ENCODE assay signal across 17 cellular contexts in genomic region chr15:40900256-40901052, GRCh38. TPM values are rescaled to one million over a fixed set of nuclear protein-coding genes. Genes with fewer than 3 reads are reported as not detected.
DNase-seq lines count a peak whose midpoint lies in the region; ATAC-seq and TF ChIP-seq lines count a peak whose summit lies in the region.
"Had no signal": no experiment of that assay in that cellular context is flagged by ENCODE, and none has a peak within 500 bp of the region (broad histone marks: within the 10 kb centered on the region; RNA-seq: fewer than 3 reads in every experiment).

No MANE protein-coding gene starts in this region.

- H3K27me3 Mint-ChIP-seq in T-helper 17 cell: no peaks in the 10 kb centered on the region
- H3K27me3 Mint-ChIP-seq in glutamatergic neuron (ENCODE audit: unreplicated experiment): peaks cover 3% of the 10 kb centered on the region
- H3K27me3 Mint-ChIP-seq: CD4-positive, alpha-beta T cell had no signal

- H3K9me3 ChIP-seq in T-helper 17 cell (ENCODE audit: control insufficient read depth, low read length, poor library complexity, severe bottlenecking): no peaks in the 10 kb centered on the region
- H3K9me3 ChIP-seq: SJCRH30 had no signal

- in situ Hi-C loops in G401 (cut with HindIII; ENCODE audit: low sequenced_read_pairs): no loop called here

- H3K4me1 Mint-ChIP-seq in T-helper 17 cell: peaks cover 18% of the 10 kb centered on the region
- H3K4me1 Mint-ChIP-seq in glutamatergic neuron (ENCODE audit: low read depth, unreplicated experiment): peaks cover 6% of the 10 kb centered on the region

- DNase-seq in G401 (ENCODE audit: low spot score) (peak; percentile 82), T-helper 17 cell (no peak), glutamatergic neuron (no peak), AG08396 (ENCODE audit: low spot score) (no peak), NCI-H146 treated with DMSO at 0.1 percent for 48 hours (lab: John Stamatoyannopoulos, UW; ENCODE audit: unreplicated experiment) (no peak)
- DNase-seq: AML-193; Calu3; CD4-positive, alpha-beta T cell; HCEC 1CT; NCI-H1048; NCI-H1694; NCI-H2107; NCI-H226; NCI-H526 treated with DMSO at 0.1 percent for 48 hours; RPMI8226; SJCRH30 had no signal

- H3K9me3 Mint-ChIP-seq in glutamatergic neuron (ENCODE audit: unreplicated experiment): peaks cover 5% of the 10 kb centered on the region
- H3K9me3 Mint-ChIP-seq: CD4-positive, alpha-beta T cell had no signal

- H3K27ac Mint-ChIP-seq in T-helper 17 cell: peak overlapping the region; percentile 29
- no peak overlapping the region for H3K27ac Mint-ChIP-seq in glutamatergic neuron (ENCODE audit: unreplicated experiment)
- H3K27ac Mint-ChIP-seq: CD4-positive, alpha-beta T cell had no signal

- H3K4me3 Mint-ChIP-seq in T-helper 17 cell (no peak overlapping the region), glutamatergic neuron (ENCODE audit: unreplicated experiment) (peak overlapping the region; percentile 34)
- H3K4me3 Mint-ChIP-seq: CD4-positive, alpha-beta T cell had no signal

- TF ChIP-seq CTCF in glutamatergic neuron (IDR thresholded peaks at IDR 0.05; ENCODE audit: partially characterized antibody, unreplicated experiment): no peak

- no peaks in the 10 kb centered on the region for H3K36me3 Mint-ChIP-seq in T-helper 17 cell (ENCODE audit: low read depth)
- no peaks in the 10 kb centered on the region for H3K36me3 Mint-ChIP-seq in glutamatergic neuron (ENCODE audit: unreplicated experiment)

- ATAC-seq in T-helper 17 cell: no peak
- no peak for ATAC-seq in HG02588 (IDR thresholded peaks at IDR 0.05; ENCODE audit: unreplicated experiment)

RNA-seq across cellular contexts. Expression of gene VPS18, which starts 6.2 kb away (rescaled TPM):
- 51.4 and 57.3 TPM in 2 replicates for total RNA-seq in G401 (2014; rRNA removed; shearing (Covaris generic))
- total RNA-seq in T-helper 17 cell (10 to 100 TPM; 13.6 to 18.4 TPM), glutamatergic neuron (ENCODE audit: unreplicated experiment) (33.5 TPM)

RNA-seq across cellular contexts. Expression of gene RHOV, which starts 26.4 kb away (rescaled TPM):
- total RNA-seq in G401 (2014; rRNA removed; shearing (Covaris generic)): 0.24 and 1.7 TPM in 2 replicates
- total RNA-seq in T-helper 17 cell (under 1 TPM in 1 of 2 donors, not detected in 1; 0.18 TPM), glutamatergic neuron (ENCODE audit: unreplicated experiment) (1.8 TPM)

RNA-seq across cellular contexts. Expression of gene DLL4, which starts 28.7 kb away (rescaled TPM):
- total RNA-seq in G401 (2014; rRNA removed; shearing (Covaris generic)): 0.20 and 0.62 TPM in 2 replicates
- total RNA-seq in T-helper 17 cell (not detected), glutamatergic neuron (ENCODE audit: unreplicated experiment) (12.5 TPM)
- total RNA-seq: Calu3 had no signal

RNA-seq across cellular contexts. Expression of gene CHAC1, which starts 52.8 kb away (rescaled TPM):
- total RNA-seq in G401 (2014; rRNA removed; shearing (Covaris generic)): 12.4 and 12.9 TPM in 2 replicates
- total RNA-seq in T-helper 17 cell (under 1 TPM; 0.35 to 0.70 TPM), glutamatergic neuron (ENCODE audit: unreplicated experiment) (45.6 TPM)

RNA-seq across cellular contexts. Expression of gene SPINT1, which starts 56.6 kb away (rescaled TPM):
- total RNA-seq in G401 (2014; rRNA removed; shearing (Covaris generic)): 0.62 TPM in 1 of 2 replicates, not detected in the other
- total RNA-seq in T-helper 17 cell: 1 to 10 TPM; 2.5 to 4.1 TPM
- total RNA-seq in glutamatergic neuron (ENCODE audit: unreplicated experiment): 6.0 TPM
- total RNA-seq: SJCRH30 had no signal
